Comparison of ENCODE assay signal across 24 cellular contexts in genomic region chr5:8363133-8363532, GRCh38.
DNase-seq lines count a peak whose midpoint lies in the region; ATAC-seq, FAIRE-seq and TF ChIP-seq lines count a peak whose summit lies in the region.
"Had no signal": no experiment of that assay in that cellular context is flagged by ENCODE, and none has a peak within 500 bp of the region (broad histone marks: within the 10 kb centered on the region; RNA-seq: fewer than 3 reads in every experiment).

No MANE protein-coding gene starts in this region.

- H3K79me2 ChIP-seq in astrocyte (ENCODE audit: insufficient read depth, low read length): no peaks in the 10 kb centered on the region

- CTCF ChIA-PET in IMR-90 (lab: Yijun Ruan, JAX): no interaction called here

- H2AFZ ChIP-seq in IMR-90 (replicated peaks; ENCODE audit: low read length, poor library complexity) (no peak overlapping the region), astrocyte (ENCODE audit: low read depth, low read length) (no peak overlapping the region)

- TF ChIP-seq CTCF in IMR-90 (conservative IDR thresholded peaks at IDR 0.05; ENCODE audit: low read depth, low read length): no peak
- no peak for TF ChIP-seq CTCF in astrocyte (IDR thresholded peaks at IDR 0.05; ENCODE audit: insufficient read depth, low read depth, low read length)
- TF ChIP-seq CTCF in stomach (IDR thresholded peaks at IDR 0.05): no peak

- H4K20me1 ChIP-seq in IMR-90 (ENCODE audit: insufficient read depth, low read length): no peaks in the 10 kb centered on the region
- H4K20me1 ChIP-seq in astrocyte (ENCODE audit: insufficient read depth, low read length): no peaks in the 10 kb centered on the region

- H3K36me3 Mint-ChIP-seq in astrocyte (ENCODE audit: low read depth, unreplicated experiment): no peaks in the 10 kb centered on the region
- H3K36me3 Mint-ChIP-seq: activated naive CD4-positive, alpha-beta T cell treated with anti-CD3 and anti-CD28 coated beads, Interleukin-2, amount 50 U/mL, for 72 hours; CD8-positive, alpha-beta T cell; natural killer cell had no signal

- in situ Hi-C loops in IMR-90 (cut with MboI; ENCODE audit: low sequenced_read_pairs): no loop called here

- H3K27me3 ChIP-seq in IMR-90 (ENCODE audit: control insufficient read depth, insufficient read depth, low read length): no peaks in the 10 kb centered on the region
- no peaks in the 10 kb centered on the region for H3K27me3 ChIP-seq in astrocyte (ENCODE audit: insufficient read depth, low read length)
- no peaks in the 10 kb centered on the region for H3K27me3 ChIP-seq in stomach

- no peak overlapping the region for H2BK5ac ChIP-seq in IMR-90 (ENCODE audit: low read depth, low read length, poor library complexity, severe bottlenecking)

- H3K27ac ChIP-seq in IMR-90 (ENCODE audit: insufficient read depth, low read length): no peak overlapping the region
- H3K27ac ChIP-seq in astrocyte (ENCODE audit: low read depth, low read length): no peak overlapping the region
- H3K27ac ChIP-seq in stomach: no peak overlapping the region
- H3K27ac ChIP-seq: left ventricle myocardium inferior, WERI-Rb-1 had no signal

- no peak overlapping the region for H3K27ac Mint-ChIP-seq in astrocyte (ENCODE audit: unreplicated experiment)
- H3K27ac Mint-ChIP-seq: activated naive CD4-positive, alpha-beta T cell treated with anti-CD3 and anti-CD28 coated beads, Interleukin-2, amount 50 U/mL, for 72 hours; activated T-helper 17 cell treated with anti-CD3 and anti-CD28 coated beads, Interleukin-2, amount 50 U/mL, for 72 hours; CD8-positive, alpha-beta T cell; natural killer cell; T-helper 2 cell treated with Interferon-gamma antibody and Interleukin-4, amounts not matched to agents 5 μg/mL and 100 μg/mL, for 36 hours had no signal

- H3K27me3 Mint-ChIP-seq in astrocyte (ENCODE audit: low read depth, unreplicated experiment): no peaks in the 10 kb centered on the region
- H3K27me3 Mint-ChIP-seq: activated T-helper 17 cell treated with anti-CD3 and anti-CD28 coated beads, Interleukin-2, amount 50 U/mL, for 72 hours had no signal

- H3K4me2 ChIP-seq in IMR-90 (ENCODE audit: low read depth, low read length) (no peak overlapping the region), astrocyte (ENCODE audit: low read length) (peak overlapping the region; percentile 37)

- no peak for TF ChIP-seq POLR2A in IMR-90 (IDR thresholded peaks at IDR 0.05; ENCODE audit: low read depth, low read length)
- no peak for TF ChIP-seq POLR2A in stomach (IDR thresholded peaks at IDR 0.05)

- H2BK120ac ChIP-seq in IMR-90 (ENCODE audit: low read depth, low read length): no peak overlapping the region

- no peaks in the 10 kb centered on the region for H3K9me1 ChIP-seq in IMR-90 (ENCODE audit: insufficient read depth, low read length)

- H3K4me3 Mint-ChIP-seq in astrocyte (ENCODE audit: unreplicated experiment): no peak overlapping the region
- H3K4me3 Mint-ChIP-seq: activated T-helper 17 cell treated with anti-CD3 and anti-CD28 coated beads, Interleukin-2, amount 50 U/mL, for 72 hours; CD8-positive, alpha-beta T cell; natural killer cell; T-helper 2 cell treated with Interferon-gamma antibody and Interleukin-4, amounts not matched to agents 5 μg/mL and 100 μg/mL, for 36 hours had no signal

- no peak overlapping the region for H2AK5ac ChIP-seq in IMR-90 (ENCODE audit: low read depth, low read length)

- WGBS in IMR-90 (ENCODE audit: extremely low coverage in 2 of 2, insufficient read length in 1 of 2), 2 experiments: 80% methylated on average over 1 of the region's 3 CpGs; no CpG with 5 or more reads in 1 of the 2 experiments
- 76 to 88% (median 80%) methylated on average over 3 of the region's 3 CpGs for WGBS in stomach, 5 donors

- H3K56ac ChIP-seq in IMR-90 (ENCODE audit: extremely low read depth, insufficient read depth, low read length): no peak overlapping the region

- TF ChIP-seq EP300 in stomach (IDR thresholded peaks at IDR 0.05): no peak

- H3K14ac ChIP-seq in IMR-90 (replicated peaks; ENCODE audit: low read depth, low read length): no peak overlapping the region

- BruUV-seq in IMR-90 (replicated peaks; lab: Mats Ljungman, UMichigan): no TSS peak

- H3K9ac ChIP-seq in IMR-90 (ENCODE audit: low read depth, low read length): no peak overlapping the region
- H3K9ac ChIP-seq in astrocyte (ENCODE audit: low read length): no peak overlapping the region

- H3K4me1 Mint-ChIP-seq in astrocyte (ENCODE audit: low read depth, unreplicated experiment): peaks cover 8% of the 10 kb centered on the region
- H3K4me1 Mint-ChIP-seq: activated T-helper 17 cell treated with anti-CD3 and anti-CD28 coated beads, Interleukin-2, amount 50 U/mL, for 72 hours; natural killer cell had no signal

- no peaks in the 10 kb centered on the region for H3K36me3 ChIP-seq in IMR-90 (ENCODE audit: control insufficient read depth, insufficient read depth, low read length)
- no peaks in the 10 kb centered on the region for H3K36me3 ChIP-seq in astrocyte (ENCODE audit: insufficient read depth, low read length)
- no peaks in the 10 kb centered on the region for H3K36me3 ChIP-seq in stomach
- H3K36me3 ChIP-seq: left ventricle myocardium inferior, WERI-Rb-1 had no signal

- DNase-seq in IMR-90 (peak; percentile 8), astrocyte (ENCODE audit: low read depth) (peak; percentile 50), glomerular visceral epithelial cell (ENCODE audit: extremely low spot score) (peak; percentile 2), urothelium cell line (ENCODE audit: low spot score) (peak; percentile 64), stomach (no peak)
- DNase-seq: AML-193; CD8-positive, alpha-beta T cell; effector CD8-positive, alpha-beta T cell; Karpas-422; left ventricle myocardium inferior; midbrain; natural killer cell; NCI-H1105; NCI-H2081 treated with DMSO at 0.1 percent for 48 hours; NCI-H510A; WERI-Rb-1 had no signal

- no peak for TF ChIP-seq RAD21 in IMR-90 (IDR thresholded peaks at IDR 0.05; ENCODE audit: low read length)

- H3K23ac ChIP-seq in IMR-90 (ENCODE audit: low read depth, low read length): no peak overlapping the region

- no peak overlapping the region for H3K4ac ChIP-seq in IMR-90 (ENCODE audit: low read depth, low read length)

- FAIRE-seq in astrocyte (lab: Jason Lieb, UNC) (no peak), urothelium cell line (lab: Jason Lieb, UNC) (no peak)
- FAIRE-seq: GM12892 had no signal

- H2BK20ac ChIP-seq in IMR-90 (ENCODE audit: low read depth, low read length): no peak overlapping the region

- no peak overlapping the region for H3K4me3 ChIP-seq in IMR-90 (ENCODE audit: insufficient read depth, low read depth, low read length)
- H3K4me3 ChIP-seq in astrocyte (ENCODE audit: insufficient read depth, low read depth, low read length): no peak overlapping the region
- H3K4me3 ChIP-seq in stomach: no peak overlapping the region
- H3K4me3 ChIP-seq: left ventricle myocardium inferior had no signal

- H3K79me1 ChIP-seq in IMR-90 (ENCODE audit: low read depth in 1 of 2, low read length in 2 of 2): no peaks in the 10 kb centered on the region

- H3K4me1 ChIP-seq in IMR-90 (ENCODE audit: control insufficient read depth, insufficient read depth, low read length) (no peaks in the 10 kb centered on the region), astrocyte (ENCODE audit: insufficient read depth, low read length) (no peaks in the 10 kb centered on the region), stomach (no peaks in the 10 kb centered on the region)
- H3K4me1 ChIP-seq: left ventricle myocardium inferior had no signal

- H4K8ac ChIP-seq in IMR-90 (ENCODE audit: low read depth in 2 of 2, low read length in 2 of 2): no peak overlapping the region

- POLR2A ChIA-PET in IMR-90 (lab: Charles Lee; ENCODE audit: unreplicated experiment): no interaction called here

- no peaks in the 10 kb centered on the region for H3K9me3 Mint-ChIP-seq in astrocyte (ENCODE audit: unreplicated experiment)
- H3K9me3 Mint-ChIP-seq: activated naive CD4-positive, alpha-beta T cell treated with anti-CD3 and anti-CD28 coated beads, Interleukin-2, amount 50 U/mL, for 72 hours; activated T-helper 17 cell treated with anti-CD3 and anti-CD28 coated beads, Interleukin-2, amount 50 U/mL, for 72 hours; CD8-positive, alpha-beta T cell; T-helper 2 cell treated with Interferon-gamma antibody and Interleukin-4, amounts not matched to agents 5 μg/mL and 100 μg/mL, for 36 hours had no signal

- no peak overlapping the region for H2AK9ac ChIP-seq in IMR-90 (replicated peaks; ENCODE audit: low read depth, low read length, poor library complexity)

- no peak overlapping the region for H3K18ac ChIP-seq in IMR-90 (ENCODE audit: low read depth, low read length)

- no peak overlapping the region for H2BK15ac ChIP-seq in IMR-90 (ENCODE audit: low read depth, low read length)

- no peaks in the 10 kb centered on the region for H3K9me3 ChIP-seq in IMR-90 (ENCODE audit: control insufficient read depth, insufficient read depth, low read length)
- no peaks in the 10 kb centered on the region for H3K9me3 ChIP-seq in astrocyte (ENCODE audit: insufficient read depth, low read depth, low read length)
- no peaks in the 10 kb centered on the region for H3K9me3 ChIP-seq in stomach
- H3K9me3 ChIP-seq: left ventricle myocardium inferior had no signal

- no peak overlapping the region for H4K91ac ChIP-seq in IMR-90 (ENCODE audit: insufficient read depth, low read depth, low read length)

- intact Hi-C loops in IMR-90 (cut with micrococcal nuclease): no loop called here
- intact Hi-C loops in stomach (cut with DNase I; ENCODE audit: low total_unique reads): no loop called here

- dilution Hi-C loops in IMR-90 (cut with HindIII; ENCODE audit: low sequenced_read_pairs, unreplicated experiment): no loop called here

- ATAC-seq in IMR-90 (ENCODE audit: low read depth): no peak
- no peak for ATAC-seq in GM18520 (IDR thresholded peaks at IDR 0.05; ENCODE audit: unreplicated experiment)
- ATAC-seq in HG02763 (IDR thresholded peaks at IDR 0.05; ENCODE audit: unreplicated experiment): no peak
- ATAC-seq: activated naive CD4-positive, alpha-beta T cell treated with anti-CD3 and anti-CD28 coated beads, Interleukin-2, amount 50 U/mL, for 72 hours; activated T-helper 17 cell treated with anti-CD3 and anti-CD28 coated beads, Interleukin-2, amount 50 U/mL, for 72 hours; CD8-positive, alpha-beta T cell; esophagus mucosa; natural killer cell; SK-N-SH treated with all-trans-retinoic acid at 6 μM for 48 hours had no signal

- H4K5ac ChIP-seq in IMR-90 (ENCODE audit: low read depth, low read length): no peak overlapping the region

TF ChIP-seq in IMR-90, 13 proteins besides CTCF, POLR2A, EP300 and RAD21 (continues in another document):
- TF ChIP-seq USF2 (IDR thresholded peaks at IDR 0.05; ENCODE audit: low read depth, low read length) (no peak), NFE2L2 (IDR thresholded peaks at IDR 0.05; ENCODE audit: low read depth, low read length) (no peak), MXI1 (IDR thresholded peaks at IDR 0.05; ENCODE audit: borderline replicate concordance, low read depth, low read length) (no peak), RCOR1 (IDR thresholded peaks at IDR 0.05; ENCODE audit: insufficient replicate concordance, low read length) (no peak)
